ENCODE assay signal across 13 cellular contexts in genomic region chr7:144331221-144331995, GRCh38. TPM values are rescaled to one million over a fixed set of nuclear protein-coding genes. Genes with fewer than 3 reads are reported as not detected.
DNase-seq lines count a peak whose midpoint lies in the region; ATAC-seq and TF ChIP-seq lines count a peak whose summit lies in the region.
"Not testable (repeated sequence)": the region's sequence is repeated elsewhere in the genome, so short reads cannot be mapped to it uniquely, and the experiment has no call there.
"Had no signal": no experiment of that assay in that cellular context is flagged by ENCODE, and none has a peak within 500 bp of the region (broad histone marks: within the 10 kb centered on the region; RNA-seq: fewer than 3 reads in every experiment).

No MANE protein-coding gene starts in this region.

- no CpG with 5 or more reads among the region's 9 CpGs for WGBS in IMR-90 (ENCODE audit: extremely low coverage in 2 of 2, insufficient read length in 1 of 2), 2 experiments

- intact Hi-C loops in IMR-90 (cut with micrococcal nuclease); lower lobe of right lung (cut with DNase I): not testable (repeated sequence)

- H2AFZ ChIP-seq in IMR-90 (replicated peaks; ENCODE audit: low read length, poor library complexity): not testable (repeated sequence)

- H4K91ac ChIP-seq in IMR-90 (ENCODE audit: insufficient read depth, low read depth, low read length): not testable (repeated sequence)

- H3K27me3 Mint-ChIP-seq in activated CD8-positive, alpha-beta memory T cell treated with anti-CD3 and anti-CD28 coated beads, Interleukin-2, amount 10 ng/mL, durations not matched to agents 7 days and 5 days; type B pancreatic cell: not testable (repeated sequence)

- not testable (repeated sequence) for TF ChIP-seq RAD21 in IMR-90 (IDR thresholded peaks at IDR 0.05; ENCODE audit: low read length)

- ATAC-seq in GM18505 (IDR thresholded peaks at IDR 0.05; ENCODE audit: unreplicated experiment): peak; percentile 56
- peak; percentile 48 for ATAC-seq in GM21381 (IDR thresholded peaks at IDR 0.05; ENCODE audit: unreplicated experiment)
- ATAC-seq in HG02852 (IDR thresholded peaks at IDR 0.05; ENCODE audit: unreplicated experiment): peak; percentile 53
- ATAC-seq in IMR-90 (ENCODE audit: low read depth): peak; percentile 54
- peak; percentile 45 for ATAC-seq in activated CD8-positive, alpha-beta memory T cell treated with anti-CD3 and anti-CD28 coated beads, Interleukin-2, amount 10 ng/mL, durations not matched to agents 7 days and 5 days
- ATAC-seq in lower lobe of right lung: peak; percentile 35 to 76

- H3K27ac ChIP-seq in IMR-90 (ENCODE audit: insufficient read depth, low read length); lower lobe of right lung: not testable (repeated sequence)

- not testable (repeated sequence) for H3K36me3 Mint-ChIP-seq in activated CD8-positive, alpha-beta memory T cell treated with anti-CD3 and anti-CD28 coated beads, Interleukin-2, amount 10 ng/mL, durations not matched to agents 7 days and 5 days; type B pancreatic cell

- H3K18ac ChIP-seq in IMR-90 (ENCODE audit: low read depth, low read length): not testable (repeated sequence)

- H3K56ac ChIP-seq in IMR-90 (ENCODE audit: extremely low read depth, insufficient read depth, low read length): not testable (repeated sequence)

- H3K9me1 ChIP-seq in IMR-90 (ENCODE audit: insufficient read depth, low read length): not testable (repeated sequence)

- H3K4me2 ChIP-seq in IMR-90 (ENCODE audit: low read depth, low read length): not testable (repeated sequence)

- not testable (repeated sequence) for H3K27me3 ChIP-seq in IMR-90 (ENCODE audit: control insufficient read depth, insufficient read depth, low read length); lower lobe of right lung (ENCODE audit: low read depth)

- not testable (repeated sequence) for H3K4ac ChIP-seq in IMR-90 (ENCODE audit: low read depth, low read length)

- H2BK5ac ChIP-seq in IMR-90 (ENCODE audit: low read depth, low read length, poor library complexity, severe bottlenecking): not testable (repeated sequence)

- H4K8ac ChIP-seq in IMR-90 (ENCODE audit: low read depth in 2 of 2, low read length in 2 of 2): not testable (repeated sequence)

- not testable (repeated sequence) for H3K27ac Mint-ChIP-seq in activated CD8-positive, alpha-beta memory T cell treated with anti-CD3 and anti-CD28 coated beads, Interleukin-2, amount 10 ng/mL, durations not matched to agents 7 days and 5 days; type B pancreatic cell

- H4K20me1 ChIP-seq in IMR-90 (ENCODE audit: insufficient read depth, low read length): not testable (repeated sequence)

- not testable (repeated sequence) for H3K9me3 Mint-ChIP-seq in activated CD8-positive, alpha-beta memory T cell treated with anti-CD3 and anti-CD28 coated beads, Interleukin-2, amount 10 ng/mL, durations not matched to agents 7 days and 5 days (ENCODE audit: low read depth); type B pancreatic cell

- not testable (repeated sequence) for H2AK5ac ChIP-seq in IMR-90 (ENCODE audit: low read depth, low read length)

- H3K4me1 ChIP-seq in IMR-90 (ENCODE audit: control insufficient read depth, insufficient read depth, low read length); lower lobe of right lung: not testable (repeated sequence)

- not testable (repeated sequence) for DNase-seq in IMR-90; activated CD8-positive, alpha-beta memory T cell treated with anti-CD3 and anti-CD28 coated beads, Interleukin-2, amount 10 ng/mL, durations not matched to agents 7 days and 5 days; epithelial cell of proximal tubule (ENCODE audit: low read depth); lower lobe of right lung; type B pancreatic cell (ENCODE audit: extremely low spot score, unreplicated experiment)

- H2BK15ac ChIP-seq in IMR-90 (ENCODE audit: low read depth, low read length): not testable (repeated sequence)

- H3K4me3 ChIP-seq in IMR-90 (ENCODE audit: insufficient read depth, low read depth, low read length); epithelial cell of proximal tubule (ENCODE audit: low read depth, low read length); lower lobe of right lung: not testable (repeated sequence)

- BruUV-seq in IMR-90 (replicated peaks; lab: Mats Ljungman, UMichigan): not testable (repeated sequence)

- not testable (repeated sequence) for H3K14ac ChIP-seq in IMR-90 (replicated peaks; ENCODE audit: low read depth, low read length)

- not testable (repeated sequence) for H4K5ac ChIP-seq in IMR-90 (ENCODE audit: low read depth, low read length)

- dilution Hi-C loops in IMR-90 (cut with HindIII; ENCODE audit: low sequenced_read_pairs, unreplicated experiment): not testable (repeated sequence)

- not testable (repeated sequence) for H3K9me3 ChIP-seq in IMR-90 (ENCODE audit: control insufficient read depth, insufficient read depth, low read length); lower lobe of right lung

- H3K36me3 ChIP-seq in IMR-90 (ENCODE audit: control insufficient read depth, insufficient read depth, low read length); lower lobe of right lung: not testable (repeated sequence)

- CTCF ChIA-PET in IMR-90 (lab: Yijun Ruan, JAX): not testable (repeated sequence)
- CTCF ChIA-PET in activated CD8-positive, alpha-beta memory T cell treated with anti-CD3 and anti-CD28 coated beads, Interleukin-2, amount 10 ng/mL, durations not matched to agents 7 days and 5 days (lab: Charles Lee): interaction anchor here (0.6 kb wide), 1 partner anchor 162 kb away, joined by 3 read pairs; no protein-coding TSS in a partner anchor

- TF ChIP-seq POLR2A in GM18505 (IDR thresholded peaks at IDR 0.05; ENCODE audit: borderline replicate concordance, extremely low read depth, insufficient read depth, insufficient read length); IMR-90 (IDR thresholded peaks at IDR 0.05; ENCODE audit: low read depth, low read length): not testable (repeated sequence)

- H3K4me3 Mint-ChIP-seq in activated CD8-positive, alpha-beta memory T cell treated with anti-CD3 and anti-CD28 coated beads, Interleukin-2, amount 10 ng/mL, durations not matched to agents 7 days and 5 days; type B pancreatic cell: not testable (repeated sequence)

- H2BK20ac ChIP-seq in IMR-90 (ENCODE audit: low read depth, low read length): not testable (repeated sequence)

- not testable (repeated sequence) for TF ChIP-seq CTCF in IMR-90 (conservative IDR thresholded peaks at IDR 0.05; ENCODE audit: low read depth, low read length); lower lobe of right lung (IDR thresholded peaks at IDR 0.05)
- peak; percentile 10 for TF ChIP-seq CTCF in epithelial cell of proximal tubule (conservative IDR thresholded peaks at IDR 0.05; ENCODE audit: low read depth, low read length)
- TF ChIP-seq CTCF in type B pancreatic cell (conservative IDR thresholded peaks at IDR 0.05): peak; percentile 21

- not testable (repeated sequence) for H2BK120ac ChIP-seq in IMR-90 (ENCODE audit: low read depth, low read length)

- not testable (repeated sequence) for H3K4me1 Mint-ChIP-seq in activated CD8-positive, alpha-beta memory T cell treated with anti-CD3 and anti-CD28 coated beads, Interleukin-2, amount 10 ng/mL, durations not matched to agents 7 days and 5 days; type B pancreatic cell (ENCODE audit: unreplicated experiment)

- H2AK9ac ChIP-seq in IMR-90 (replicated peaks; ENCODE audit: low read depth, low read length, poor library complexity): not testable (repeated sequence)

- H3K79me1 ChIP-seq in IMR-90 (ENCODE audit: low read depth in 1 of 2, low read length in 2 of 2): not testable (repeated sequence)

- in situ Hi-C loops in IMR-90 (cut with MboI; ENCODE audit: low sequenced_read_pairs): not testable (repeated sequence)

- POLR2A ChIA-PET in IMR-90 (lab: Charles Lee; ENCODE audit: unreplicated experiment): not testable (repeated sequence)

- H3K23ac ChIP-seq in IMR-90 (ENCODE audit: low read depth, low read length): not testable (repeated sequence)

- not testable (repeated sequence) for H3K9ac ChIP-seq in IMR-90 (ENCODE audit: low read depth, low read length)

RNA-seq across cellular contexts. Expression of gene OR2A1, which starts 19.2 kb away (rescaled TPM):
- total RNA-seq in IMR-90 (2012; rRNA removed) (not detected in 2 replicates), epithelial cell of proximal tubule (0.17 TPM in 1 of 2 replicates, not detected in the other), lower lobe of right lung (0.15 TPM), type B pancreatic cell (ENCODE audit: low replicate concordance) (0.38 TPM in 1 of 2 replicates, not detected in the other)
- not detected in 2 replicates for polyA plus RNA-seq in IMR-90 (2012; rRNA removed)
- not detected in 2 replicates for polyA plus RNA-seq in IMR-90 (2012; cell fraction: cytosol; rRNA removed)
- polyA plus RNA-seq in IMR-90 (2012; cell fraction: nucleus; rRNA removed; ENCODE audit: low replicate concordance): not detected in 2 replicates
- total RNA-seq in activated CD8-positive, alpha-beta memory T cell treated with anti-CD3 and anti-CD28 coated beads, Interleukin-2, amount 10 ng/mL, durations not matched to agents 7 days and 5 days: not detected
- total RNA-seq: Caco-2, HT-29, SK-MEL-5, transverse colon had no signal
- polyA plus RNA-seq: mammary epithelial cell had no signal

RNA-seq across cellular contexts. Expression of gene ARHGEF5, which starts 23.8 kb away (rescaled TPM):
- total RNA-seq in IMR-90 (2012; rRNA removed) (under 0.01 TPM in 2 replicates), epithelial cell of proximal tubule (22.4 and 34.5 TPM in 2 replicates), lower lobe of right lung (39.5 TPM), type B pancreatic cell (ENCODE audit: low replicate concordance) (17.2 and 51.2 TPM in 2 replicates)
- polyA plus RNA-seq in IMR-90 (2012; rRNA removed): 0.10 and 0.19 TPM in 2 replicates
- 0.04 and 0.12 TPM in 2 replicates for polyA plus RNA-seq in IMR-90 (2012; cell fraction: cytosol; rRNA removed)
- polyA plus RNA-seq in IMR-90 (2012; cell fraction: nucleus; rRNA removed; ENCODE audit: low replicate concordance): 0.17 and 0.26 TPM in 2 replicates
- total RNA-seq in activated CD8-positive, alpha-beta memory T cell treated with anti-CD3 and anti-CD28 coated beads, Interleukin-2, amount 10 ng/mL, durations not matched to agents 7 days and 5 days: 1 to 10 TPM; 5.6 to 7.4 TPM
- total RNA-seq: SK-MEL-5 had no signal
